8 cellular contexts compared by ENCODE assay signal in genomic region chr6:24495516-24495847, GRCh38. TPM values are rescaled to one million over a fixed set of nuclear protein-coding genes. Genes with fewer than 3 reads are reported as not detected.
DNase-seq lines count a peak whose midpoint lies in the region; ATAC-seq and TF ChIP-seq lines count a peak whose summit lies in the region.

No MANE protein-coding gene starts in this region.

- H3K27me3 ChIP-seq in stomach, result no peaks in the 10 kb centered on the region

- intact Hi-C loops in stomach (cut with DNase I; ENCODE audit: low total_unique reads), result no loop called here

- peak; percentile 37 for DNase-seq in NCI-H510A treated with DMSO at 0.1 percent for 48 hours (lab: John Stamatoyannopoulos, UW)
- no peak for DNase-seq in NCI-H510A (lab: John Stamatoyannopoulos, UW)
- peak; percentile 36 for DNase-seq in NCI-H2196 (lab: John Stamatoyannopoulos, UW; ENCODE audit: unreplicated experiment)
- DNase-seq in activated CD8-positive, alpha-beta memory T cell treated with anti-CD3 and anti-CD28 coated beads, Interleukin-2, amount 50 U/mL, for 24 hours (ENCODE audit: extremely low read depth), result peak; percentile 6
- DNase-seq in myocyte (ENCODE audit: low read depth), result peak; percentile 46
- DNase-seq in stomach, result peak; percentile 51

- peaks cover 0 to 4% (median 0%) of the 10 kb centered on the region in 4 donors for H3K9me3 ChIP-seq in stomach

- no peak for TF ChIP-seq CTCF in stomach (IDR thresholded peaks at IDR 0.05)

- H3K4me1 ChIP-seq in stomach, result peaks cover 7 to 26% (median 19%) of the 10 kb centered on the region in 4 donors

- no peak for TF ChIP-seq EP300 in stomach (IDR thresholded peaks at IDR 0.05)

- H3K27ac ChIP-seq in stomach, result peak overlapping the region; percentile 75 to 88 (median 86)

- no peak for TF ChIP-seq POLR2A in stomach (IDR thresholded peaks at IDR 0.05)

- 1 to 8% (median 5%) methylated on average over 12 to 13 of the region's 13 CpGs for WGBS in stomach, 5 donors

- peak overlapping the region; percentile 67 to 78 (median 72) for H3K4me3 ChIP-seq in stomach

- peak; percentile 41 for ATAC-seq in HG02884 (IDR thresholded peaks at IDR 0.05; ENCODE audit: unreplicated experiment)
- peak; percentile 63 for ATAC-seq in esophagus mucosa

- H3K36me3 ChIP-seq in stomach, result peaks cover 0 to 8% (median 0%) of the 10 kb centered on the region in 4 donors

RNA-seq across cellular contexts. Expression of gene ALDH5A1, which starts 0.7 kb away (rescaled TPM):
- total RNA-seq in esophagus mucosa (13.4 TPM), myocyte (1.2 and 1.4 TPM in 2 replicates), stomach (1 to 10 TPM in 4 of 5 donors, under 1 TPM in 1; 0.58 to 9.8 (median 6.8) TPM)
- 1.9 TPM for polyA plus RNA-seq in myocyte (2012)
- polyA plus RNA-seq in stomach, result 1 to 10 TPM; 2.0 to 2.5 (median 2.5) TPM

RNA-seq across cellular contexts. Expression of gene GPLD1, which starts 6.1 kb away (rescaled TPM):
- total RNA-seq in esophagus mucosa (1.4 TPM), myocyte (0.19 and 0.26 TPM in 2 replicates), stomach (1 to 10 TPM in 2 of 5 donors, under 1 TPM in 1, not detected in 2; 0.43 to 2.8 (median 1.3) TPM)
- 0.33 TPM for polyA plus RNA-seq in myocyte (2012)
- polyA plus RNA-seq in stomach, result under 1 TPM; 0.18 to 0.44 (median 0.31) TPM
